ENCODE assay signal across 11 cellular contexts in genomic region chr6:124913056-124913455, GRCh38.
"Had no signal": no experiment of that assay in that cellular context is flagged by ENCODE, and none has a peak within 500 bp of the region (broad histone marks: within the 10 kb centered on the region; RNA-seq: fewer than 3 reads in every experiment).

No MANE protein-coding gene starts in this region.

- DNase-seq: GM23248, GOT3, H7, H9, HCEC 1CT, HFFc6 had no signal

- H3K4me3 Mint-ChIP-seq: GM23338, H9, HFFc6 had no signal

- H3K4me3 ChIP-seq: GM23248, GM23338, HAP-1 had no signal

- H3K9ac ChIP-seq: GM23248 had no signal

- H3K9me3 Mint-ChIP-seq: HFFc6 had no signal

- H3K4me2 ChIP-seq: GM23338 had no signal

- FAIRE-seq: H1, H54 had no signal

- H3K4me1 ChIP-seq: HAP-1 had no signal

- ATAC-seq: GM23338, HCT116 had no signal

- H3K27ac Mint-ChIP-seq: GM23338, H9, HFFc6 had no signal

- H3K36me3 ChIP-seq: HAP-1 had no signal

- H3K9me3 ChIP-seq: HAP-1 had no signal

- H2AFZ ChIP-seq: GM23248, GM23338 had no signal

- H3K27ac ChIP-seq: GM23248 had no signal
